In genomic region chr6:24910850-24911712, GRCh38 we compare ENCODE assay signal across 1 cellular context.
TF ChIP-seq lines count a peak whose summit lies in the region.

No MANE protein-coding gene starts in this region.

TF ChIP-seq in H1, 55 proteins besides CTCF, POLR2A, EP300 and RAD21:
- TF ChIP-seq RXRA (IDR thresholded peaks at IDR 0.05; ENCODE audit: insufficient read depth, low read depth, low read length) (no peak), SIN3A (conservative IDR thresholded peaks at IDR 0.05 in 1 of 2, IDR thresholded peaks at IDR 0.05 in 1 of 2; ENCODE audit: low read depth in 1 of 2, low read length in 2 of 2) (peak; percentile 98), BCL11A (IDR thresholded peaks at IDR 0.05; ENCODE audit: low read depth in 2 of 2, low read length in 2 of 2) (no peak), CREB1 (IDR thresholded peaks at IDR 0.05) (peak; percentile 43; the same call in 1 of the 2 replicates), CTBP2 (IDR thresholded peaks at IDR 0.05; ENCODE audit: borderline replicate concordance, insufficient read depth, insufficient read length, low read length) (peak; percentile 23), RBBP5 (IDR thresholded peaks at IDR 0.05; ENCODE audit: borderline replicate concordance, low read depth, low read length) (peak; percentile 49; the same call in 1 of the 2 replicates), NRF1 (IDR thresholded peaks at IDR 0.05; ENCODE audit: low read depth, low read length) (no peak), MAX (IDR thresholded peaks at IDR 0.05) (0 out of 2 replicates have a peak, but pooled peaks have one; percentile 27), HDAC2 (IDR thresholded peaks at IDR 0.05; ENCODE audit: borderline replicate concordance in 1 of 2, low read depth in 2 of 2, low read length in 2 of 2) (peak in 1 of 2 experiments; percentile 69; a peak in 1 of 4 replicates), ASH2L (IDR thresholded peaks at IDR 0.05; ENCODE audit: low read length) (peak; percentile 76), KDM4A (IDR thresholded peaks at IDR 0.05; ENCODE audit: low read depth, low read length, severe bottlenecking) (peak; percentile 52)
